In the genomic region with DNA sequence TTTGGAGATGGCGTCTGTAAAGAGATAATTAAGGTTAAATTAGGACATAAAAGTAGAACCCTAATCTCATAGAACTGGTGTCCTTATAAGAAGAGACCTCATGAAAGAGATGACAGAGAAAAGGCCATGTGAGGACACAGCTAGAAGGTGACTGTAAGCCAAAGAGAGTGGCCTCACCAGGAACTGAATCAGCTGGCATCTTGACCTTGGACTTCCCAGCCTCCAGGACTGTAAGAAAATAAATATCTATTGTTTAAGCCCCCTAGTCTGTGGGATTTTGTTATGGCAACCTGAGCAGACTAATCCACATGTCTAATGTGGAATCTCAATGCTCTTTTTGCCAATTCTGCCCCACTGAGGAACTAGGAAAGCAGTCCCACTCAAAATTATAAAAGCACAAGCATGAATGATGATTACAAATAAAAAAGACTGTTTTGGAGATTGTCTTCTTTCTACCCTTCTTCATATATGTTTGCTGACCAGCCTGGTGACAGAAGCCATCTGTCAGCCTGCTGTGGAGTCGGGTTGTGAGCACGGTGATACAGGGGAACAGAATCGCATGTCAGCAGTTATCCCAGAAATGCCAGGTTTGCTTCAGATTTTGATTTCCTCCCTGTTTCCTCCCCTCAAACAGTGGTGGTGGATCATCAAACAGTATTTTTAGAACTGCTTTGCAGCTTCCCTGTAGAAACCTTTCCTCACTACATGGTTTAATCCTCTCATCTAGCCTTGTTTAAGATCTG, we compare ENCODE assay signal across 20 cellular contexts. TPM values are rescaled to one million over a fixed set of nuclear protein-coding genes. Genes with fewer than 3 reads are reported as not detected.
DNase-seq lines count a peak whose midpoint lies in the region; ATAC-seq and TF ChIP-seq lines count a peak whose summit lies in the region.
"Had no signal": no experiment of that assay in that cellular context is flagged by ENCODE, and none has a peak within 500 bp of the region (broad histone marks: within the 10 kb centered on the region; RNA-seq: fewer than 3 reads in every experiment).

No MANE protein-coding gene starts in this region.

- no peaks in the 10 kb centered on the region for H3K9me3 Mint-ChIP-seq in activated naive CD4-positive, alpha-beta T cell treated with anti-CD3 and anti-CD28 coated beads, Interleukin-2, amount 50 U/mL, for 24 hours
- peaks cover 19 to 42% (median 36%) of the 10 kb centered on the region in 5 experiments for H3K9me3 Mint-ChIP-seq in brain

- no peaks in the 10 kb centered on the region for H3K9me2 ChIP-seq in GM23248 (ENCODE audit: insufficient read depth)

- H3K36me3 ChIP-seq in thymus (ENCODE audit: control insufficient read depth, insufficient read depth) (peaks cover 10% of the 10 kb centered on the region), GM23248 (ENCODE audit: low read depth) (no peaks in the 10 kb centered on the region)
- H3K36me3 ChIP-seq: upper lobe of right lung had no signal

- H3K4me3 Mint-ChIP-seq in activated naive CD4-positive, alpha-beta T cell treated with anti-CD3 and anti-CD28 coated beads, Interleukin-2, amount 50 U/mL, for 24 hours: no peak overlapping the region
- peak overlapping the region in 2 of 5 experiments; percentile 2 to 22 for H3K4me3 Mint-ChIP-seq in brain
- H3K4me3 Mint-ChIP-seq: activated B cell treated with CpG ODN at 0.5 μM for 24 hours; activated T-helper 1 cell treated with anti-CD3 and anti-CD28 coated beads, Interleukin-12 subunit alpha, Interleukin-12 subunit beta, Interleukin-2, Interleukin-4 antibody, amounts not matched to agents 30 ng/mL and 10 ng/mL and 1 ng/mL, durations not matched to agents 14 hours and 24 hours and 36 hours; CD14-positive monocyte; H9; naive B cell had no signal

- no peak for ATAC-seq in HG02970 (IDR thresholded peaks at IDR 0.05; ENCODE audit: low FRiP score, unreplicated experiment)
- ATAC-seq: psoas muscle, upper lobe of right lung had no signal

- no peak overlapping the region for H3K4me3 ChIP-seq in thymus (ENCODE audit: low read length)
- H3K4me3 ChIP-seq in GM23248: no peak overlapping the region
- H3K4me3 ChIP-seq: psoas muscle, upper lobe of right lung had no signal

- H3K4me1 ChIP-seq in thymus (ENCODE audit: control insufficient read depth, insufficient read depth, low read length): peaks cover 11% of the 10 kb centered on the region
- peaks cover 19% of the 10 kb centered on the region for H3K4me1 ChIP-seq in GM23248 (ENCODE audit: insufficient read depth)

- TF ChIP-seq CTCF in brain (conservative IDR thresholded peaks at IDR 0.05): no peak

- in situ Hi-C loops in GM23248 (cut with MboI): no loop called here

- no peak overlapping the region for H2AFZ ChIP-seq in GM23248

- 96% methylated on average over 4 of the region's 4 CpGs for WGBS in thymus
- 86 to 90% methylated on average over 4 of the region's 4 CpGs for WGBS in GM23248 (ENCODE audit: low coverage in 1 of 2, low lambda C conversion rate in 2 of 2, missing lambda C conversion rate in 2 of 2), 2 experiments

- H3K27me3 Mint-ChIP-seq in activated naive CD4-positive, alpha-beta T cell treated with anti-CD3 and anti-CD28 coated beads, Interleukin-2, amount 50 U/mL, for 24 hours: no peaks in the 10 kb centered on the region
- H3K27me3 Mint-ChIP-seq in brain: no peaks in the 10 kb centered on the region
- H3K27me3 Mint-ChIP-seq: activated B cell treated with CpG ODN at 0.5 μM for 24 hours, naive B cell had no signal

- H3K4me1 Mint-ChIP-seq in activated naive CD4-positive, alpha-beta T cell treated with anti-CD3 and anti-CD28 coated beads, Interleukin-2, amount 50 U/mL, for 24 hours: peaks cover 70% of the 10 kb centered on the region
- H3K4me1 Mint-ChIP-seq in brain: peaks cover 51% of the 10 kb centered on the region

- no peaks in the 10 kb centered on the region; the same call in none of the 2 replicates for H3K79me2 ChIP-seq in GM23248 (ENCODE audit: insufficient read depth)

- peak overlapping the region; percentile 80 for H3K27ac Mint-ChIP-seq in activated naive CD4-positive, alpha-beta T cell treated with anti-CD3 and anti-CD28 coated beads, Interleukin-2, amount 50 U/mL, for 24 hours
- H3K27ac Mint-ChIP-seq in brain: peak overlapping the region in 4 of 5 experiments; percentile 77 to 88 (median 83)
- H3K27ac Mint-ChIP-seq: activated B cell treated with CpG ODN at 0.5 μM for 24 hours; activated T-helper 1 cell treated with anti-CD3 and anti-CD28 coated beads, Interleukin-12 subunit alpha, Interleukin-12 subunit beta, Interleukin-2, Interleukin-4 antibody, amounts not matched to agents 30 ng/mL and 10 ng/mL and 1 ng/mL, durations not matched to agents 14 hours and 24 hours and 36 hours; naive B cell had no signal

- H3K27ac ChIP-seq in thymus (ENCODE audit: low read depth) (peak overlapping the region; percentile 18), GM23248 (no peak overlapping the region)
- H3K27ac ChIP-seq: psoas muscle, upper lobe of right lung had no signal

- H3K27me3 ChIP-seq in thymus (ENCODE audit: control insufficient read depth, insufficient read depth) (no peaks in the 10 kb centered on the region), GM23248 (replicated peaks; ENCODE audit: insufficient read depth) (no peaks in the 10 kb centered on the region)
- H3K27me3 ChIP-seq: upper lobe of right lung had no signal

- H3K9ac ChIP-seq in GM23248: no peak overlapping the region

- H4K20me1 ChIP-seq in GM23248 (ENCODE audit: insufficient read depth): no peaks in the 10 kb centered on the region

- no peak overlapping the region for H3K4me2 ChIP-seq in GM23248 (ENCODE audit: unreplicated experiment)

- no peak for DNase-seq in activated naive CD4-positive, alpha-beta T cell treated with anti-CD3 and anti-CD28 coated beads, Interleukin-2, amount 50 U/mL, for 16 hours
- DNase-seq in left kidney (ENCODE audit: low read depth, low spot score) (peak; percentile 68), GM23248 (no peak), Ammon's horn (ENCODE audit: low spot score) (no peak)
- DNase-seq: activated B cell treated with CpG ODN at 0.5 μM for 24 hours; H9; mammary epithelial cell; naive B cell; NCI-H446; psoas muscle; Right ventricle myocardium superior; stimulated activated naive CD4-positive, alpha-beta T cell treated with Interleukin-2 at 50 U/mL for 16 hours; T-helper 1 cell; upper lobe of right lung had no signal

- H3K36me3 Mint-ChIP-seq in activated naive CD4-positive, alpha-beta T cell treated with anti-CD3 and anti-CD28 coated beads, Interleukin-2, amount 50 U/mL, for 24 hours: peaks cover 28% of the 10 kb centered on the region
- peaks cover 62% of the 10 kb centered on the region for H3K36me3 Mint-ChIP-seq in brain

- H3K9me3 ChIP-seq in thymus (ENCODE audit: control insufficient read depth) (peaks cover 5% of the 10 kb centered on the region), GM23248 (ENCODE audit: low read depth) (no peaks in the 10 kb centered on the region)
- H3K9me3 ChIP-seq: upper lobe of right lung had no signal

- peaks cover 16% of the 10 kb centered on the region for H3F3A ChIP-seq in GM23248 (ENCODE audit: insufficient read depth)

RNA-seq across cellular contexts. Expression of a gene that starts 54.2 kb away (rescaled TPM):
- polyA plus RNA-seq in brain (ENCODE audit: insufficient read depth, low read depth, low replicate concordance) (11.1 TPM), thymus (17.9 TPM), GM23248 (2016; fragmentation: Nextera tagmentation; extraction: Ambion mirVana) (8.0 and 9.5 TPM in 2 replicates)
- 16.0 and 22.8 TPM in 2 replicates for total RNA-seq in GM23248 (2014; rRNA removed; shearing (Covaris generic))
